In genomic region chr1:75785964-75786853, GRCh38 we compare ENCODE assay signal across 1 cellular context.
TF ChIP-seq lines count a peak whose summit lies in the region.

Gene RABGGTB, plus strand, starts transcription at chr1:75786256. Its CDS starts 16 bp downstream, at chr1:75786272.

TF ChIP-seq in GM12878, 131 proteins besides CTCF, POLR2A, EP300 and RAD21 (continued from another document and continues in another):
- TF ChIP-seq, protein P1, sequence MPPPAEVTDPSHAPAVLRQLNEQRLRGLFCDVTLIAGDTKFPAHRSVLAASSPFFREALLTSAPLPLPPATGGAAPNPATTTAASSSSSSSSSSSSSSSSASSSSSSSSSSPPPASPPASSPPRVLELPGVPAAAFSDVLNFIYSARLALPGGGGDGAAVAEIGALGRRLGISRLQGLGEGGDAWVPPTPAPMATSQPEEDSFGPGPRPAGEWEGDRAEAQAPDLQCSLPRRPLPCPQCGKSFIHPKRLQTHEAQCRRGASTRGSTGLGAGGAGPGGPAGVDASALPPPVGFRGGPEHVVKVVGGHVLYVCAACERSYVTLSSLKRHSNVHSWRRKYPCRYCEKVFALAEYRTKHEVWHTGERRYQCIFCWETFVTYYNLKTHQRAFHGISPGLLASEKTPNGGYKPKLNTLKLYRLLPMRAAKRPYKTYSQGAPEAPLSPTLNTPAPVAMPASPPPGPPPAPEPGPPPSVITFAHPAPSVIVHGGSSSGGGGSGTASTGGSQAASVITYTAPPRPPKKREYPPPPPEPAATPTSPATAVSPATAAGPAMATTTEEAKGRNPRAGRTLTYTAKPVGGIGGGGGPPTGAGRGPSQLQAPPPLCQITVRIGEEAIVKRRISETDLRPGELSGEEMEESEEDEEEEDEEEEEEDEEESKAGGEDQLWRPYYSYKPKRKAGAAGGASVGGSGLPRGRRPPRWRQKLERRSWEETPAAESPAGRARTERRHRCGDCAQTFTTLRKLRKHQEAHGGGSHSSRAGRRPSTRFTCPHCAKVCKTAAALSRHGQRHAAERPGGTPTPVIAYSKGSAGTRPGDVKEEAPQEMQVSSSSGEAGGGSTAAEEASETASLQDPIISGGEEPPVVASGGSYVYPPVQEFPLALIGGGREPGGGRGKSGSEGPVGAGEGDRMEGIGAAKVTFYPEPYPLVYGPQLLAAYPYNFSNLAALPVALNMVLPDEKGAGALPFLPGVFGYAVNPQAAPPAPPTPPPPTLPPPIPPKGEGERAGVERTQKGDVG (CRISPR knock-in tag; IDR thresholded peaks at IDR 0.05): no peak
- TF ChIP-seq TCF12 (IDR thresholded peaks at IDR 0.05; ENCODE audit: low read depth, low read length): peak; percentile 44
- TF ChIP-seq CBX5 (IDR thresholded peaks at IDR 0.05; ENCODE audit: low read depth): no peak
- TF ChIP-seq, protein P2, sequence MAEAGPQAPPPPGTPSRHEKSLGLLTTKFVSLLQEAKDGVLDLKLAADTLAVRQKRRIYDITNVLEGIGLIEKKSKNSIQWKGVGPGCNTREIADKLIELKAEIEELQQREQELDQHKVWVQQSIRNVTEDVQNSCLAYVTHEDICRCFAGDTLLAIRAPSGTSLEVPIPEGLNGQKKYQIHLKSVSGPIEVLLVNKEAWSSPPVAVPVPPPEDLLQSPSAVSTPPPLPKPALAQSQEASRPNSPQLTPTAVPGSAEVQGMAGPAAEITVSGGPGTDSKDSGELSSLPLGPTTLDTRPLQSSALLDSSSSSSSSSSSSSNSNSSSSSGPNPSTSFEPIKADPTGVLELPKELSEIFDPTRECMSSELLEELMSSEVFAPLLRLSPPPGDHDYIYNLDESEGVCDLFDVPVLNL (IDR thresholded peaks at IDR 0.05; ENCODE audit: low read depth, low read length): peak; percentile 37; the same call in 1 of the 2 replicates
- peak; percentile 13; the same call in 1 of the 2 replicates for TF ChIP-seq MTA3 (IDR thresholded peaks at IDR 0.05; ENCODE audit: borderline replicate concordance, low read length)
- peak; percentile 50 for TF ChIP-seq SMAD1 (IDR thresholded peaks at IDR 0.05; ENCODE audit: low read depth, partially characterized antibody)
- no peak for TF ChIP-seq SRF (IDR thresholded peaks at IDR 0.05; ENCODE audit: low read depth in 2 of 2, low read length in 2 of 2)
- peak; percentile 35; the same call in 1 of the 2 replicates for TF ChIP-seq RB1 (IDR thresholded peaks at IDR 0.05; ENCODE audit: borderline replicate concordance)
- peak; percentile 39 for TF ChIP-seq RELA (IDR thresholded peaks at IDR 0.05; ENCODE audit: borderline replicate concordance, partially characterized antibody)
- TF ChIP-seq YBX1 (IDR thresholded peaks at IDR 0.05): no peak
- peak; percentile 37; the same call in 1 of the 2 replicates for TF ChIP-seq TBL1XR1 (IDR thresholded peaks at IDR 0.05; ENCODE audit: low read depth, low read length)
- TF ChIP-seq ZZZ3 (IDR thresholded peaks at IDR 0.05; ENCODE audit: control insufficient read depth, insufficient read length, low read depth): no peak
- no peak for TF ChIP-seq TCF7 (IDR thresholded peaks at IDR 0.05; ENCODE audit: borderline replicate concordance)
- TF ChIP-seq CHD2 (IDR thresholded peaks at IDR 0.05; ENCODE audit: borderline replicate concordance, low read depth, low read length): no peak
- TF ChIP-seq JUNB (IDR thresholded peaks at IDR 0.05): no peak
- peak; percentile 99 for TF ChIP-seq SMAD5 (IDR thresholded peaks at IDR 0.05; ENCODE audit: low read depth)
- TF ChIP-seq TAF1 (IDR thresholded peaks at IDR 0.05; ENCODE audit: borderline replicate concordance, low read depth, low read length): peak; percentile 96
- TF ChIP-seq POLR2AphosphoS2 (IDR thresholded peaks at IDR 0.05; ENCODE audit: low read depth, low read length): peak; percentile 96
- TF ChIP-seq, protein P3, sequence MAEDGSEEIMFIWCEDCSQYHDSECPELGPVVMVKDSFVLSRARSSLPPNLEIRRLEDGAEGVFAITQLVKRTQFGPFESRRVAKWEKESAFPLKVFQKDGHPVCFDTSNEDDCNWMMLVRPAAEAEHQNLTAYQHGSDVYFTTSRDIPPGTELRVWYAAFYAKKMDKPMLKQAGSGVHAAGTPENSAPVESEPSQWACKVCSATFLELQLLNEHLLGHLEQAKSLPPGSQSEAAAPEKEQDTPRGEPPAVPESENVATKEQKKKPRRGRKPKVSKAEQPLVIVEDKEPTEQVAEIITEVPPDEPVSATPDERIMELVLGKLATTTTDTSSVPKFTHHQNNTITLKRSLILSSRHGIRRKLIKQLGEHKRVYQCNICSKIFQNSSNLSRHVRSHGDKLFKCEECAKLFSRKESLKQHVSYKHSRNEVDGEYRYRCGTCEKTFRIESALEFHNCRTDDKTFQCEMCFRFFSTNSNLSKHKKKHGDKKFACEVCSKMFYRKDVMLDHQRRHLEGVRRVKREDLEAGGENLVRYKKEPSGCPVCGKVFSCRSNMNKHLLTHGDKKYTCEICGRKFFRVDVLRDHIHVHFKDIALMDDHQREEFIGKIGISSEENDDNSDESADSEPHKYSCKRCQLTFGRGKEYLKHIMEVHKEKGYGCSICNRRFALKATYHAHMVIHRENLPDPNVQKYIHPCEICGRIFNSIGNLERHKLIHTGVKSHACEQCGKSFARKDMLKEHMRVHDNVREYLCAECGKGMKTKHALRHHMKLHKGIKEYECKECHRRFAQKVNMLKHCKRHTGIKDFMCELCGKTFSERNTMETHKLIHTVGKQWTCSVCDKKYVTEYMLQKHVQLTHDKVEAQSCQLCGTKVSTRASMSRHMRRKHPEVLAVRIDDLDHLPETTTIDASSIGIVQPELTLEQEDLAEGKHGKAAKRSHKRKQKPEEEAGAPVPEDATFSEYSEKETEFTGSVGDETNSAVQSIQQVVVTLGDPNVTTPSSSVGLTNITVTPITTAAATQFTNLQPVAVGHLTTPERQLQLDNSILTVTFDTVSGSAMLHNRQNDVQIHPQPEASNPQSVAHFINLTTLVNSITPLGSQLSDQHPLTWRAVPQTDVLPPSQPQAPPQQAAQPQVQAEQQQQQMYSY (CRISPR knock-in tag; IDR thresholded peaks at IDR 0.05): no peak
- TF ChIP-seq SMARCA5 (IDR thresholded peaks at IDR 0.05): 0 out of 2 replicates have a peak, but pooled peaks have one; percentile 39
- TF ChIP-seq SMC3 (IDR thresholded peaks at IDR 0.05; ENCODE audit: borderline replicate concordance, low read length): 0 out of 2 replicates have a peak, but pooled peaks have one; percentile 8
- no peak for TF ChIP-seq NFXL1 (IDR thresholded peaks at IDR 0.05; ENCODE audit: borderline replicate concordance)
- TF ChIP-seq MTA2 (IDR thresholded peaks at IDR 0.05; ENCODE audit: low read depth): no peak
- TF ChIP-seq NR2C1 (IDR thresholded peaks at IDR 0.05): peak; percentile 16; the same call in 1 of the 2 replicates
- TF ChIP-seq HDGF (IDR thresholded peaks at IDR 0.05): no peak
- no peak for TF ChIP-seq BCL11A (IDR thresholded peaks at IDR 0.05; ENCODE audit: low read depth, low read length)
- TF ChIP-seq ZBTB40 (IDR thresholded peaks at IDR 0.05; ENCODE audit: borderline replicate concordance): no peak; the same call in 1 of the 2 replicates
- no peak for TF ChIP-seq IKZF2 (IDR thresholded peaks at IDR 0.05)
- peak; percentile 52; the same call in 1 of the 2 replicates for TF ChIP-seq CREM (IDR thresholded peaks at IDR 0.05; ENCODE audit: low read depth)
- 0 out of 2 replicates have a peak, but pooled peaks have one; percentile 48 for TF ChIP-seq MEF2A (IDR thresholded peaks at IDR 0.05; ENCODE audit: insufficient read depth, low read depth, low read length)
- no peak for TF ChIP-seq ATF7 (IDR thresholded peaks at IDR 0.05; ENCODE audit: low read depth)
- TF ChIP-seq REST (IDR thresholded peaks at IDR 0.05; ENCODE audit: low read depth, low read length): no peak; the same call in 1 of the 2 replicates
- no peak for TF ChIP-seq FOXK2 (IDR thresholded peaks at IDR 0.05)
- TF ChIP-seq, protein P4, sequence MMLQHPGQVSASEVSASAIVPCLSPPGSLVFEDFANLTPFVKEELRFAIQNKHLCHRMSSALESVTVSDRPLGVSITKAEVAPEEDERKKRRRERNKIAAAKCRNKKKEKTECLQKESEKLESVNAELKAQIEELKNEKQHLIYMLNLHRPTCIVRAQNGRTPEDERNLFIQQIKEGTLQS (IDR thresholded peaks at IDR 0.05; ENCODE audit: borderline replicate concordance, extremely low read depth, low read depth, low read length): no peak
- TF ChIP-seq, protein P5, sequence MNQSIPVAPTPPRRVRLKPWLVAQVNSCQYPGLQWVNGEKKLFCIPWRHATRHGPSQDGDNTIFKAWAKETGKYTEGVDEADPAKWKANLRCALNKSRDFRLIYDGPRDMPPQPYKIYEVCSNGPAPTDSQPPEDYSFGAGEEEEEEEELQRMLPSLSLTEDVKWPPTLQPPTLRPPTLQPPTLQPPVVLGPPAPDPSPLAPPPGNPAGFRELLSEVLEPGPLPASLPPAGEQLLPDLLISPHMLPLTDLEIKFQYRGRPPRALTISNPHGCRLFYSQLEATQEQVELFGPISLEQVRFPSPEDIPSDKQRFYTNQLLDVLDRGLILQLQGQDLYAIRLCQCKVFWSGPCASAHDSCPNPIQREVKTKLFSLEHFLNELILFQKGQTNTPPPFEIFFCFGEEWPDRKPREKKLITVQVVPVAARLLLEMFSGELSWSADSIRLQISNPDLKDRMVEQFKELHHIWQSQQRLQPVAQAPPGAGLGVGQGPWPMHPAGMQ (IDR thresholded peaks at IDR 0.05; ENCODE audit: borderline replicate concordance): peak; percentile 96
- peak; percentile 96 for TF ChIP-seq POU2F2 (IDR thresholded peaks at IDR 0.05; ENCODE audit: borderline replicate concordance, low read depth, low read length)
- TF ChIP-seq RUNX3 (IDR thresholded peaks at IDR 0.05; ENCODE audit: low read length): peak; percentile 54
- TF ChIP-seq SREBF1 (IDR thresholded peaks at IDR 0.05; ENCODE audit: low read length): no peak
- peak; percentile 37; the same call in 1 of the 2 replicates for TF ChIP-seq SPI1 (IDR thresholded peaks at IDR 0.05; ENCODE audit: borderline replicate concordance, insufficient read depth, low read depth, low read length)
- no peak for TF ChIP-seq ZNF24 (IDR thresholded peaks at IDR 0.05)
- TF ChIP-seq BCLAF1 (IDR thresholded peaks at IDR 0.05): no peak
- no peak for TF ChIP-seq LARP7 (IDR thresholded peaks at IDR 0.05)
